In genomic region chr7:98294326-98294725, GRCh38 we compare ENCODE assay signal across 15 cellular contexts. TPM values are rescaled to one million over a fixed set of nuclear protein-coding genes. Genes with fewer than 3 reads are reported as not detected.
DNase-seq lines count a peak whose midpoint lies in the region; ATAC-seq and TF ChIP-seq lines count a peak whose summit lies in the region.
"Had no signal": no experiment of that assay in that cellular context is flagged by ENCODE, and none has a peak within 500 bp of the region (broad histone marks: within the 10 kb centered on the region; RNA-seq: fewer than 3 reads in every experiment).

No MANE protein-coding gene starts in this region.

- no peak overlapping the region for H3K4me3 ChIP-seq in mesenchymal stem cell (ENCODE audit: insufficient read depth in 1 of 2, low read depth in 1 of 2, low read length in 2 of 2)
- H3K4me3 ChIP-seq: heart right ventricle, upper lobe of right lung had no signal

- no peak overlapping the region for H4K5ac ChIP-seq in H9 (ENCODE audit: insufficient read length, low read depth, low read length)

- H3K4me1 ChIP-seq in H9 (ENCODE audit: insufficient read depth, low read length) (no peaks in the 10 kb centered on the region), mesenchymal stem cell (ENCODE audit: control insufficient read depth, insufficient read depth, low read depth, low read length) (peaks cover 14% of the 10 kb centered on the region)
- H3K4me1 ChIP-seq: BE2C had no signal

- no peaks in the 10 kb centered on the region for H4K20me1 ChIP-seq in H9 (ENCODE audit: control insufficient read depth, insufficient read depth, insufficient read length)

- H3K79me2 ChIP-seq in H9 (ENCODE audit: insufficient read depth, low read length) = no peaks in the 10 kb centered on the region

- H3K9me3 ChIP-seq in H9 (ENCODE audit: control insufficient read depth, low read depth, low read length) (no peaks in the 10 kb centered on the region), mesenchymal stem cell (ENCODE audit: control insufficient read depth, low read length) (no peaks in the 10 kb centered on the region)
- H3K9me3 ChIP-seq: BE2C, heart right ventricle, SK-N-SH, upper lobe of right lung had no signal

- peaks cover 77 to 81% of the 10 kb centered on the region in 2 experiments for H3K36me3 ChIP-seq in mesenchymal stem cell (ENCODE audit: control insufficient read depth in 1 of 2, insufficient read depth in 2 of 2, low read depth in 1 of 2, low read length in 2 of 2)
- H3K36me3 ChIP-seq: BE2C had no signal

- H4K91ac ChIP-seq in H9 (ENCODE audit: insufficient read length, low read depth, low read length) (no peak overlapping the region), mesenchymal stem cell (ENCODE audit: low read length) (no peak overlapping the region)

- H2BK20ac ChIP-seq in H9 (ENCODE audit: low read depth, low read length, poor library complexity, severe bottlenecking) = no peak overlapping the region

- H3T11ph ChIP-seq in H9 (ENCODE audit: low read length) = no peak overlapping the region

- no peak overlapping the region for H3K56ac ChIP-seq in H9 (ENCODE audit: insufficient read length, low read depth, low read length)

- H3K79me1 ChIP-seq in H9 (ENCODE audit: insufficient read depth, low read depth, low read length, poor library complexity, severe bottlenecking) (no peaks in the 10 kb centered on the region), mesenchymal stem cell (replicated peaks; ENCODE audit: low read length, poor library complexity, severe bottlenecking) (peaks cover 28% of the 10 kb centered on the region)

- no peak overlapping the region for H2BK5ac ChIP-seq in H9 (ENCODE audit: insufficient read length, low read length)
- H2BK5ac ChIP-seq in mesenchymal stem cell (ENCODE audit: low read depth, low read length, poor library complexity, severe bottlenecking) = no peak overlapping the region

- no peak overlapping the region for H2BK120ac ChIP-seq in H9 (ENCODE audit: low read depth, low read length, poor library complexity, severe bottlenecking)
- no peak overlapping the region for H2BK120ac ChIP-seq in mesenchymal stem cell (ENCODE audit: low read depth, low read length)

- H3K23ac ChIP-seq in H9 (ENCODE audit: insufficient read length, low read depth, low read length) = no peak overlapping the region
- H3K23ac ChIP-seq in mesenchymal stem cell (ENCODE audit: low read length in 2 of 2) = no peak overlapping the region

- TF ChIP-seq CTCF in 22Rv1 (IDR thresholded peaks at IDR 0.05) (no peak), H9 (conservative IDR thresholded peaks at IDR 0.05) (no peak), WTC11 (IDR thresholded peaks at IDR 0.05) (no peak)

- peak overlapping the region in 1 of 2 experiments; percentile 23; a peak in 2 of 5 replicates for H3K4me3 Mint-ChIP-seq in H9
- no peak overlapping the region for H3K4me3 Mint-ChIP-seq in WTC11
- H3K4me3 Mint-ChIP-seq: activated naive CD4-positive, alpha-beta T cell treated with anti-CD3 and anti-CD28 coated beads for 36 hours; dendritic cell treated with granulocyte-macrophage colony-stimulating factor and Interleukin-4, amounts not matched to agents 40 ng/mL and 50 ng/mL, for 4 days had no signal

- H2BK15ac ChIP-seq in H9 (ENCODE audit: low read depth, low read length) (no peak overlapping the region), mesenchymal stem cell (ENCODE audit: low read depth, poor library complexity, severe bottlenecking) (no peak overlapping the region)

- H3K9me3 Mint-ChIP-seq in H9 (no peaks in the 10 kb centered on the region), WTC11 (no peaks in the 10 kb centered on the region)
- H3K9me3 Mint-ChIP-seq: activated naive CD4-positive, alpha-beta T cell treated with anti-CD3 and anti-CD28 coated beads for 36 hours; dendritic cell treated with granulocyte-macrophage colony-stimulating factor and Interleukin-4, amounts not matched to agents 40 ng/mL and 50 ng/mL, for 4 days had no signal

- H3K14ac ChIP-seq in H9 (ENCODE audit: insufficient read depth, low read length) (no peak overlapping the region), mesenchymal stem cell (ENCODE audit: low read length in 2 of 2) (no peak overlapping the region)

- H3K4me1 Mint-ChIP-seq in H9 = peaks cover 16 to 22% of the 10 kb centered on the region in 2 experiments
- H3K4me1 Mint-ChIP-seq in WTC11 = peaks cover 22% of the 10 kb centered on the region

- H3K18ac ChIP-seq in H9 (ENCODE audit: insufficient read length, low read depth, low read length) = no peak overlapping the region
- no peak overlapping the region for H3K18ac ChIP-seq in mesenchymal stem cell (ENCODE audit: low read depth in 1 of 2, low read length in 2 of 2)

- H3K27ac ChIP-seq in 22Rv1 (peak overlapping the region; percentile 40), H9 (ENCODE audit: insufficient read length, low read depth, low read length) (no peak overlapping the region), mesenchymal stem cell (ENCODE audit: low read length, poor library complexity, severe bottlenecking) (peak overlapping the region; percentile 25)
- H3K27ac ChIP-seq: upper lobe of right lung had no signal

- H2AFZ ChIP-seq in H9 (ENCODE audit: low read length) = no peak overlapping the region
- no peak overlapping the region for H2AFZ ChIP-seq in mesenchymal stem cell (ENCODE audit: low read depth, low read length)

- DNase-seq in H9 = no peak
- no peak for DNase-seq in WTC11 (ENCODE audit: low spot score)
- DNase-seq in mesenchymal stem cell = no peak
- no peak for DNase-seq in NCI-H1417 treated with DMSO at 0.1 percent for 48 hours (lab: John Stamatoyannopoulos, UW)
- DNase-seq in activated CD8-positive, alpha-beta memory T cell treated with anti-CD3 and anti-CD28 coated beads for 24 hours = no peak
- no peak for DNase-seq in pons (ENCODE audit: low spot score)
- DNase-seq: NK-92 treated with Interleukin-12 subunit alpha and Interleukin-12 subunit beta, amount 100 ng/mL, for 24 hours had no signal

- H3K36me3 Mint-ChIP-seq in H9 (ENCODE audit: insufficient read depth in 1 of 3, low read depth in 3 of 3) (peaks cover 10 to 54% (median 44%) of the 10 kb centered on the region in 3 experiments; a peak in 6 of 7 replicates), WTC11 (peaks cover 25% of the 10 kb centered on the region)

- CTCF ChIA-PET in WTC11 (lab: Charles Lee) = interaction anchor here (0.9 to 3.7 kb wide), 5 partner anchors 30 to 127 kb away, joined by 3 to 34 read pairs (median 4); partner anchors contain the start of gene BAIAP2L1

- no CpG with 5 or more reads among the region's 15 CpGs for WGBS in H9 (ENCODE audit: extremely low coverage, insufficient read length, low lambda C conversion rate)
- WGBS in mesenchymal stem cell = 88% methylated on average over 15 of the region's 15 CpGs

- no peaks in the 10 kb centered on the region for H3K27me3 ChIP-seq in H9 (ENCODE audit: insufficient read depth, low read length)
- no peaks in the 10 kb centered on the region for H3K27me3 ChIP-seq in mesenchymal stem cell (ENCODE audit: control insufficient read depth in 1 of 2, insufficient read depth in 1 of 2, low read length in 2 of 2)
- H3K27me3 ChIP-seq: BE2C, heart right ventricle, upper lobe of right lung had no signal

- no peak overlapping the region for H3K4ac ChIP-seq in H9 (ENCODE audit: low read depth, low read length)
- H3K4ac ChIP-seq in mesenchymal stem cell (ENCODE audit: low read depth in 1 of 2, low read length in 2 of 2) = no peak overlapping the region

- H3K27ac Mint-ChIP-seq in H9 (peak overlapping the region; percentile 27 to 81 (median 70); a peak in 4 of 7 replicates), WTC11 (peak overlapping the region; percentile 89)
- H3K27ac Mint-ChIP-seq: activated naive CD4-positive, alpha-beta T cell treated with anti-CD3 and anti-CD28 coated beads for 36 hours; dendritic cell treated with granulocyte-macrophage colony-stimulating factor and Interleukin-4, amounts not matched to agents 40 ng/mL and 50 ng/mL, for 4 days had no signal

- no peak for ATAC-seq in WTC11
- ATAC-seq in HG03135 (IDR thresholded peaks at IDR 0.05; ENCODE audit: unreplicated experiment) = no peak

- no peak overlapping the region for H3K4me2 ChIP-seq in H9 (ENCODE audit: insufficient read depth, insufficient read length, low read length)
- no peak overlapping the region for H3K4me2 ChIP-seq in mesenchymal stem cell (ENCODE audit: low read length, poor library complexity, severe bottlenecking)
- H3K4me2 ChIP-seq: SK-N-SH had no signal

- H2BK12ac ChIP-seq in H9 (ENCODE audit: insufficient read length, low read depth, low read length) (no peak overlapping the region), mesenchymal stem cell (ENCODE audit: low read length in 2 of 2) (no peak overlapping the region)

- POLR2A ChIA-PET in WTC11 (lab: Charles Lee) = interaction anchor here (1.5 kb wide), 1 partner anchor 107 kb away, joined by 4 read pairs; the partner anchor contains the start of gene BAIAP2L1

- no peaks in the 10 kb centered on the region for H3K23me2 ChIP-seq in H9 (ENCODE audit: insufficient read length, low read depth, low read length, poor library complexity, severe bottlenecking)

- H3K27me3 Mint-ChIP-seq in H9 (ENCODE audit: low read depth) = no peaks in the 10 kb centered on the region
- no peaks in the 10 kb centered on the region for H3K27me3 Mint-ChIP-seq in WTC11 (ENCODE audit: low read depth)
- H3K27me3 Mint-ChIP-seq: dendritic cell treated with granulocyte-macrophage colony-stimulating factor and Interleukin-4, amounts not matched to agents 40 ng/mL and 50 ng/mL, for 4 days had no signal

- no peak overlapping the region for H3K9ac ChIP-seq in H9 (ENCODE audit: extremely low read depth, insufficient read length, low read length)
- peak overlapping the region; percentile 12 for H3K9ac ChIP-seq in mesenchymal stem cell (ENCODE audit: low read length)
- H3K9ac ChIP-seq: SK-N-SH had no signal

- no peak overlapping the region for H4K8ac ChIP-seq in H9 (replicated peaks; ENCODE audit: insufficient read length, low read depth, low read length)
- H4K8ac ChIP-seq in mesenchymal stem cell (ENCODE audit: low read length) = no peak overlapping the region

- H2AK5ac ChIP-seq in H9 (ENCODE audit: insufficient read length, low read length) = no peak overlapping the region
- no peak overlapping the region for H2AK5ac ChIP-seq in mesenchymal stem cell (ENCODE audit: low read length, severe bottlenecking)

TF ChIP-seq in WTC11, 78 proteins besides CTCF, POLR2A, EP300 and RAD21 (continues in another document):
- TF ChIP-seq OVOL2 (CRISPR knock-in tag; IDR thresholded peaks at IDR 0.05; ENCODE audit: borderline replicate concordance) = no peak

RNA-seq across cellular contexts. Expression of gene BRI3, which starts 12.8 kb away (rescaled TPM):
- 99.7 and 102 TPM in 2 replicates for total RNA-seq in H9 (2021)
- 108 to 112 TPM (median 110 TPM) in 3 replicates for total RNA-seq in WTC11 (2021)
- 768 TPM for polyA plus RNA-seq in mesenchymal stem cell (2013, experiment 1 of 2)
- polyA plus RNA-seq in mesenchymal stem cell (2013, experiment 2 of 2) = 790 TPM

RNA-seq across cellular contexts. Expression of gene TECPR1, which starts 42.3 kb away (rescaled TPM):
- total RNA-seq in H9 (2021) = 13.9 and 15.6 TPM in 2 replicates
- 17.6 to 21.5 TPM (median 18.4 TPM) in 3 replicates for total RNA-seq in WTC11 (2021)
- polyA plus RNA-seq in mesenchymal stem cell (2013, experiment 1 of 2) = 7.4 TPM
- polyA plus RNA-seq in mesenchymal stem cell (2013, experiment 2 of 2) = 7.4 TPM
